In the genomic region with DNA sequence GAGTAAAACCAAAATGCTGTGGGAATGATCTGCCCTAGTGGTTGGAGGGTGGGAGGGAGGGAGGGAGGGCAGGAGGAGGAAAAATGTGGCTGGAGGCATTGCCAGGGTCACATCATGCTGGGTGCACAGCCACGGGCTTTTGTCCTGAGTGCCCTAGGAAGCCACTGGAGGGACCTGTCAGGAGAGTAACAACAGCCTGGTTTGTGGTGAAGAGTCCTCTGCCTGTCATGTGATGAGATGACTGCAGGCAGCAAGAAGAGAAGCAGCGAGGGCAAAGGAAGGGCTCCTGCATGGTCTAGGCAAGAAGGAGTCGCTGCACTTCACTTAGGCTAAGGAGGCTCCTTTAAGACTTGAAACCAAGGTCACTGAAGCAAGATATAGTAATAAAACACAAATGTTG, we compare ENCODE assay signal across 29 cellular contexts.
"Had no signal": no experiment of that assay in that cellular context is flagged by ENCODE, and none has a peak within 500 bp of the region (broad histone marks: within the 10 kb centered on the region; RNA-seq: fewer than 3 reads in every experiment).

No MANE protein-coding gene starts in this region.

- H3K4me1 ChIP-seq: ascending aorta, body of pancreas, SJSA1 had no signal

- DNase-seq: activated CD4-positive, alpha-beta T cell treated with anti-CD3 and anti-CD28 coated beads for 48 hours; activated CD4-positive, alpha-beta T cell treated with anti-CD3 and anti-CD28 coated beads, Interleukin-2, amount 50 U/mL, for 4 hours; activated CD4-positive, CD25-positive, alpha-beta regulatory T cell treated with anti-CD3 and anti-CD28 coated beads, Interleukin-2, amount 50 U/mL, for 72 hours; activated CD8-positive, alpha-beta memory T cell treated with anti-CD3 and anti-CD28 coated beads, Interleukin-2, amount 50 U/mL, for 48 hours; activated CD8-positive, alpha-beta T cell treated with anti-CD3 and anti-CD28 coated beads, Interleukin-2, amount 10 ng/mL, durations not matched to agents 7 days and 5 days; activated effector memory CD4-positive, alpha-beta T cell treated with anti-CD3 and anti-CD28 coated beads, Interleukin-2, amount 50 U/mL, for 16 hours; activated naive CD4-positive, alpha-beta T cell treated with Interleukin-2 at 50 U/mL for 16 hours; activated naive CD8-positive, alpha-beta T cell treated with anti-CD3 and anti-CD28 coated beads, Interleukin-2, amount 50 U/mL, for 24 hours; activated T-cell treated with anti-CD3 and anti-CD28 coated beads, Interleukin-2, amount 50 U/mL, for 1 hour; amniotic stem cell; body of pancreas; MG63; MV-4-11; NCI-H1105; NCI-H1436; NCI-H1694 treated with DMSO at 0.1 percent for 48 hours; NCI-H2081; NCI-H510A treated with DMSO at 0.1 percent for 48 hours; NCI-H748 treated with DMSO at 0.1 percent for 48 hours; NK-92 treated with Interleukin-12 subunit alpha and Interleukin-12 subunit beta, amount 100 ng/mL, for 24 hours; OCI-M1; RPMI8226; SHP77 had no signal

- H3K27me3 ChIP-seq: ascending aorta, body of pancreas, MG63, SJSA1 had no signal

- ATAC-seq: activated CD8-positive, alpha-beta T cell treated with anti-CD3 and anti-CD28 coated beads, Interleukin-2, amount 10 ng/mL, durations not matched to agents 7 days and 5 days; activated naive CD4-positive, alpha-beta T cell treated with anti-CD3 and anti-CD28 coated beads, Interleukin-2, amount 50 U/mL, for 72 hours; activated naive CD8-positive, alpha-beta T cell treated with anti-CD3 and anti-CD28 coated beads, Interleukin-2, amount 50 U/mL, for 24 hours; body of pancreas; HepG2; Panc1; WTC11 had no signal

- H3K9me3 ChIP-seq: ascending aorta, body of pancreas, MG63, SJSA1 had no signal

- H3K27ac ChIP-seq: ascending aorta, body of pancreas, SJSA1 had no signal

- H3K4me3 ChIP-seq: ascending aorta, body of pancreas, MG63, SJSA1 had no signal

- H3K36me3 ChIP-seq: ascending aorta, MG63, SJSA1 had no signal
